Comparison of ENCODE assay signal across 1 cellular context in the genomic region with DNA sequence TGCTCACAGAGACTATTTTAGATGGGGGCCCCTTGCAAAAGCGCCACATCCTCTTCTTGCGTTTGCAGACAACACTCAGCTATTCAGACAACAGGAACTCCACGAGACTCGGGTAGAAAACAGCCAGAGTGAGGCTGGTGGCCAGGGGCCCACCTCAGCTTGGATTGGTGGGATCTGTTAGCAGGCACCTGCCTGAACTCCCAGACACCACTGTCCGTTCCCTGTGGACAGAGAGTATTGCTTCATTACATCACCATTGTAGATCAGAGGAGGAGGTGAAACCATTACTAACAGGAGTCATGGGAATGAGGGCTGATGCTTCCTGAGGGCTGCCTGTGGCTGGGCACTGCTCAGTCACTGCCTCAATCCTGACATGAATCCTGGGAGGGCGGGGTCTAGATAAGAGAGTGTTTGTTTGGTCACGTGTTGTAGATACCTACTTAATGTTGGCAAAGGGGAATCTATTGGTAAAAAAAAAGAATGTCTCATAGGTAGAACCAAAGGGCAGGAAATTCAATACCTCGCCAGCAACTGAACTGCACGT.
TF ChIP-seq lines count a peak whose summit lies in the region.

No MANE protein-coding gene starts in this region.

TF ChIP-seq in HepG2, 621 proteins besides CTCF, POLR2A, EP300 and RAD21 (continued from another document):
- TF ChIP-seq HNF4G (IDR thresholded peaks at IDR 0.05; ENCODE audit: borderline replicate concordance, low read depth, low read length) (no peak), HNF4G (CRISPR knock-in tag; IDR thresholded peaks at IDR 0.05; ENCODE audit: borderline replicate concordance, low read depth) (no peak), TEAD3 (CRISPR knock-in tag; optimal IDR thresholded peaks at IDR 0.05; ENCODE audit: borderline replicate concordance) (peak; percentile 11)
- TF ChIP-seq, protein P1, sequence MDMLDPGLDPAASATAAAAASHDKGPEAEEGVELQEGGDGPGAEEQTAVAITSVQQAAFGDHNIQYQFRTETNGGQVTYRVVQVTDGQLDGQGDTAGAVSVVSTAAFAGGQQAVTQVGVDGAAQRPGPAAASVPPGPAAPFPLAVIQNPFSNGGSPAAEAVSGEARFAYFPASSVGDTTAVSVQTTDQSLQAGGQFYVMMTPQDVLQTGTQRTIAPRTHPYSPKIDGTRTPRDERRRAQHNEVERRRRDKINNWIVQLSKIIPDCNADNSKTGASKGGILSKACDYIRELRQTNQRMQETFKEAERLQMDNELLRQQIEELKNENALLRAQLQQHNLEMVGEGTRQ (IDR thresholded peaks at IDR 0.05; ENCODE audit: low read depth, low read length), result 0 out of 2 replicates have a peak, but pooled peaks have one; percentile 23
- TF ChIP-seq, protein P1 (CRISPR knock-in tag; IDR thresholded peaks at IDR 0.05; ENCODE audit: borderline replicate concordance), result peak; percentile 55; the same call in 1 of the 2 replicates
